Comparison of ENCODE assay signal across 1 cellular context in genomic region chr16:10941127-10941933, GRCh38.
TF ChIP-seq lines count a peak whose summit lies in the region.

No MANE protein-coding gene starts in this region.

TF ChIP-seq in HEK293, 187 proteins besides CTCF, POLR2A, EP300 and RAD21 (continued from another document):
- TF ChIP-seq ZNF645 (tag by site-specific recombination; IDR thresholded peaks at IDR 0.05) (no peak), HOXD13 (CRISPR knock-in tag; IDR thresholded peaks at IDR 0.05; ENCODE audit: borderline replicate concordance) (no peak), YY1 (tag by site-specific recombination; IDR thresholded peaks at IDR 0.05) (no peak), ZNF366 (tag by site-specific recombination; conservative IDR thresholded peaks at IDR 0.05) (no peak), ZNF785 (tag by site-specific recombination; IDR thresholded peaks at IDR 0.05) (no peak), ZNF473 (tag by site-specific recombination; IDR thresholded peaks at IDR 0.05) (no peak), ZNF2 (tag by site-specific recombination; IDR thresholded peaks at IDR 0.05) (no peak), ZNF664 (tag by site-specific recombination; IDR thresholded peaks at IDR 0.05) (no peak), TSHZ1 (tag by site-specific recombination; IDR thresholded peaks at IDR 0.05; ENCODE audit: borderline replicate concordance) (no peak), ZNF777 (tag by site-specific recombination; IDR thresholded peaks at IDR 0.05; ENCODE audit: borderline replicate concordance) (no peak), ZNF394 (tag by site-specific recombination; IDR thresholded peaks at IDR 0.05; ENCODE audit: borderline replicate concordance) (no peak), ZSCAN4 (tag by site-specific recombination; IDR thresholded peaks at IDR 0.05) (no peak), ZNF121 (tag by site-specific recombination; IDR thresholded peaks at IDR 0.05) (0 out of 2 replicates have a peak, but pooled peaks have one; percentile 18), ZNF658 (tag by site-specific recombination; IDR thresholded peaks at IDR 0.05) (no peak), PRDM4 (tag by site-specific recombination; IDR thresholded peaks at IDR 0.05) (no peak), SP2 (tag by site-specific recombination; IDR thresholded peaks at IDR 0.05) (peak; percentile 44; the same call in 1 of the 2 replicates), ZNF600 (tag by site-specific recombination; IDR thresholded peaks at IDR 0.05) (peak; percentile 29; the same call in 1 of the 2 replicates), ZIC2 (tag by site-specific recombination; IDR thresholded peaks at IDR 0.05) (no peak), ZBTB10 (tag by site-specific recombination; IDR thresholded peaks at IDR 0.05) (no peak), ZNF549 (tag by site-specific recombination; IDR thresholded peaks at IDR 0.05) (no peak), ZBTB48 (tag by site-specific recombination; IDR thresholded peaks at IDR 0.05) (no peak), ZNF398 (tag by site-specific recombination; IDR thresholded peaks at IDR 0.05) (0 out of 2 replicates have a peak, but pooled peaks have one; percentile 8), BCL11B (tag by site-specific recombination; IDR thresholded peaks at IDR 0.05; ENCODE audit: low read depth) (no peak), ZNF138 (tag by site-specific recombination; IDR thresholded peaks at IDR 0.05; ENCODE audit: borderline replicate concordance) (no peak), ZBTB17 (tag by site-specific recombination; IDR thresholded peaks at IDR 0.05) (peak; percentile 87), ZNF629 (tag by site-specific recombination; IDR thresholded peaks at IDR 0.05) (no peak), ELK4 (IDR thresholded peaks at IDR 0.05; ENCODE audit: borderline replicate concordance, low read depth, low read length) (no peak)
